Comparison of ENCODE assay signal across 19 cellular contexts in genomic region chr14:71553779-71554178, GRCh38.
A peak's percentile ranks its signal among the peaks of the same experiment; 100 is the strongest.
DNase-seq lines count a peak whose midpoint lies in the region; ATAC-seq and TF ChIP-seq lines count a peak whose summit lies in the region.
"Had no signal": no experiment of that assay in that cellular context is flagged by ENCODE, and none has a peak within 500 bp of the region (broad histone marks: within the 10 kb centered on the region; RNA-seq: fewer than 3 reads in every experiment).

No MANE protein-coding gene starts in this region.

- H3K4me1 ChIP-seq in OCI-LY7 (ENCODE audit: insufficient read depth, low read length, poor library complexity, severe bottlenecking) (peaks cover 77% of the 10 kb centered on the region), neutrophil (ENCODE audit: control insufficient read depth in 1 of 2, insufficient read depth in 1 of 2, low read depth in 1 of 2, low read length in 1 of 2) (peaks cover 83 to 85% of the 10 kb centered on the region in 2 experiments)
- H3K4me1 ChIP-seq: prostate gland, testis had no signal

- peak overlapping the region; percentile 39; the same call in 1 of the 2 replicates for H2AFZ ChIP-seq in OCI-LY7 (ENCODE audit: low read length)

- intact Hi-C loops in activated CD4-positive, alpha-beta T cell treated with anti-CD3 and anti-CD28 coated beads for 36 hours (cut with DNase I, micrococcal nuclease), result loop anchor here in 1 of 2 experiments (2.0 to 10.0 kb wide), 2 partner anchors 57 to 1879 kb away; no protein-coding TSS in a partner anchor
- intact Hi-C loops in OCI-LY7 (cut with micrococcal nuclease; ENCODE audit: unreplicated experiment), result loop anchor here (2.0 kb wide), 1 partner anchor 233 kb away; the partner anchor contains the start of gene SIPA1L1
- intact Hi-C loops in dorsolateral prefrontal cortex (cut with DNase I), result no loop called here

- H3K4me3 ChIP-seq in OCI-LY7 (ENCODE audit: low read depth, low read length, poor library complexity, severe bottlenecking) (peak overlapping the region; percentile 31), dorsolateral prefrontal cortex (no peak overlapping the region), neutrophil (ENCODE audit: low read depth in 1 of 2, low read length in 1 of 2) (peak overlapping the region; percentile 0 to 43)
- H3K4me3 ChIP-seq: heart right ventricle, MG63, prostate gland, testis had no signal

- H3K27me3 ChIP-seq in dorsolateral prefrontal cortex, result no peaks in the 10 kb centered on the region
- no peaks in the 10 kb centered on the region for H3K27me3 ChIP-seq in neutrophil
- H3K27me3 ChIP-seq: BE2C, heart right ventricle, MG63, testis had no signal

- H3K27ac ChIP-seq in OCI-LY7 (ENCODE audit: low read depth, low read length, poor library complexity, severe bottlenecking) (peak overlapping the region; percentile 96), dorsolateral prefrontal cortex (peak overlapping the region in 31 of 59 donors; percentile 1 to 73 (median 43)), neutrophil (peak overlapping the region; percentile 99)
- H3K27ac ChIP-seq: 22Rv1, prostate gland, RWPE1, testis had no signal

- peak overlapping the region; percentile 73 for H3K4me2 ChIP-seq in OCI-LY7 (ENCODE audit: low read length)

- no TSS peak for BruUV-seq in OCI-LY7 (replicated peaks; lab: Mats Ljungman, UMichigan)

- H3K4me3 Mint-ChIP-seq in activated CD4-positive, alpha-beta T cell treated with anti-CD3 and anti-CD28 coated beads for 36 hours, result no peak overlapping the region
- H3K4me3 Mint-ChIP-seq: nephron progenitor cell had no signal

- H3K79me2 ChIP-seq in OCI-LY7 (ENCODE audit: insufficient read depth, low read depth, low read length), result peaks cover 41% of the 10 kb centered on the region; the same call in 1 of the 2 replicates

- H3K9me2 ChIP-seq in OCI-LY7 (ENCODE audit: insufficient read depth, low read length), result no peaks in the 10 kb centered on the region

- H3K9me3 Mint-ChIP-seq in activated CD4-positive, alpha-beta T cell treated with anti-CD3 and anti-CD28 coated beads for 36 hours (ENCODE audit: low read depth), result no peaks in the 10 kb centered on the region

- POLR2A ChIA-PET in activated CD4-positive, alpha-beta T cell treated with anti-CD3 and anti-CD28 coated beads for 36 hours (lab: Charles Lee), result interaction anchor here (0.6 kb wide), 2 partner anchors 26 to 232 kb away, joined by 3 to 9 read pairs; no protein-coding TSS in a partner anchor
- POLR2A ChIA-PET in OCI-LY7 (lab: Charles Lee), result interaction anchor here (0.5 to 2.2 kb wide), 10 partner anchors 8 to 232 kb away, joined by 3 to 22 read pairs (median 4); no protein-coding TSS in a partner anchor

- peak overlapping the region; percentile 55 for H3K27ac Mint-ChIP-seq in activated CD4-positive, alpha-beta T cell treated with anti-CD3 and anti-CD28 coated beads for 36 hours
- H3K27ac Mint-ChIP-seq: nephron progenitor cell had no signal

- TF ChIP-seq CTCF in OCI-LY7 (conservative IDR thresholded peaks at IDR 0.05; ENCODE audit: low read length), result no peak
- TF ChIP-seq CTCF in dorsolateral prefrontal cortex (IDR thresholded peaks at IDR 0.05 in 54 of 56, conservative IDR thresholded peaks at IDR 0.05 in 2 of 56; ENCODE audit: low read depth in 1 of 56, partially characterized antibody in 56 of 56), result no peak
- no peak for TF ChIP-seq CTCF in neutrophil (IDR thresholded peaks at IDR 0.05)

- H3K27me3 Mint-ChIP-seq in activated CD4-positive, alpha-beta T cell treated with anti-CD3 and anti-CD28 coated beads for 36 hours, result no peaks in the 10 kb centered on the region

- H4K20me1 ChIP-seq in OCI-LY7 (ENCODE audit: insufficient read depth, low read length), result no peaks in the 10 kb centered on the region

- ATAC-seq in activated CD4-positive, alpha-beta T cell treated with anti-CD3 and anti-CD28 coated beads for 36 hours, result no peak
- ATAC-seq in GM21825 (IDR thresholded peaks at IDR 0.05; ENCODE audit: unreplicated experiment), result no peak
- ATAC-seq: heart right ventricle had no signal

- peaks cover 77% of the 10 kb centered on the region for H3K4me1 Mint-ChIP-seq in activated CD4-positive, alpha-beta T cell treated with anti-CD3 and anti-CD28 coated beads for 36 hours

- CTCF ChIA-PET in activated CD4-positive, alpha-beta T cell treated with anti-CD3 and anti-CD28 coated beads for 36 hours (lab: Charles Lee), result interaction anchor here (0.5 to 1.6 kb wide), 5 partner anchors 18 to 150 kb away, joined by 3 to 7 read pairs (median 3); no protein-coding TSS in a partner anchor
- CTCF ChIA-PET in OCI-LY7 (lab: Charles Lee; ENCODE audit: unreplicated experiment), result interaction anchor here (1.2 kb wide), 1 partner anchor 9 kb away, joined by 3 read pairs; no protein-coding TSS in a partner anchor

- H3K9me3 ChIP-seq in OCI-LY7 (ENCODE audit: low read length), result no peaks in the 10 kb centered on the region
- no peaks in the 10 kb centered on the region for H3K9me3 ChIP-seq in neutrophil
- H3K9me3 ChIP-seq: BE2C, MG63, prostate gland, testis had no signal

- DNase-seq in activated CD4-positive, alpha-beta T cell treated with anti-CD3 and anti-CD28 coated beads for 36 hours, result no peak
- DNase-seq in activated CD4-positive, alpha-beta T cell treated with anti-CD3 and anti-CD28 coated beads, Interleukin-2, amount 50 U/mL, for 1 hour, result no peak
- DNase-seq in OCI-LY7 (ENCODE audit: low spot score) (no peak), dorsolateral prefrontal cortex (no peak), globus pallidus (ENCODE audit: low spot score) (no peak), SW480 (ENCODE audit: low spot score) (no peak)
- DNase-seq: BE2C, DMS153, heart right ventricle, mesenchymal stem cell, MG63, NCI-H187, nephron progenitor cell, testis had no signal

- H3K36me3 ChIP-seq in OCI-LY7 (ENCODE audit: insufficient read depth, low read length), result no peaks in the 10 kb centered on the region
- no peaks in the 10 kb centered on the region for H3K36me3 ChIP-seq in neutrophil
- H3K36me3 ChIP-seq: BE2C, heart right ventricle, MG63, prostate gland had no signal

- H3K36me3 Mint-ChIP-seq in activated CD4-positive, alpha-beta T cell treated with anti-CD3 and anti-CD28 coated beads for 36 hours (ENCODE audit: low read depth), result peaks cover under 1% of the 10 kb centered on the region

Comparison
In these comparisons a context has a peak if more than half of its experiments do, and no peak if none do; other contexts are left out.
1. H3K27ac ChIP-seq: peak in every context shown above with its lines; median percentile 99 in neutrophil; 96 in OCI-LY7; 43 in dorsolateral prefrontal cortex.
2. H3K4me3 ChIP-seq: peak in OCI-LY7 (single experiment) and neutrophil (2 of 2); none in dorsolateral prefrontal cortex (0 of 59).